ENCODE assay signal across 4 cellular contexts in the genomic region with DNA sequence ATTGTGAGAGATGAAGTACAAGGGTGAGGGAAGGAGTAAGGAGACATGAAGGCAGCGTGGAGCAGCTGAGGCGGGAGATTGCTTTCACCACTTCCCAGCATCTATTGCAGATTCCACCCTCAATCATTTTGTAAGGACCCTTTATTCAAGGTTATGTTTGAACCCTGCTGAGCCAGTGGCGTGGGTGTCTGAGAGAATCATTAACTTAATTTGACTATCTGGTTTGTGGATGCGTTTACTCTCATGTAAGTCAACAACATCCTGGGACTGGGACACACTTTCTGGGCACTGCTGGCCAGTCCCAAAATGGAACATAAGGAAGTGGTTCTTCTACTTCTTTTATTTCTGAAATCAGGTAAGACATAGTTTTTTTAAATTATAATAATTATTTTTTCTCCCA.
DNase-seq lines count a peak whose midpoint lies in the region; ATAC-seq and TF ChIP-seq lines count a peak whose summit lies in the region.
"Not testable (repeated sequence)": the region's sequence is repeated elsewhere in the genome, so short reads cannot be mapped to it uniquely, and the experiment has no call there.

No MANE protein-coding gene starts in this region.

- H3K27ac ChIP-seq in liver (ENCODE audit: low read depth in 1 of 2, low read length in 2 of 2) (peak overlapping the region; percentile 7 to 84), right lobe of liver (peak overlapping the region; percentile 75 to 93 (median 91))

- TF ChIP-seq POLR2A in right lobe of liver (IDR thresholded peaks at IDR 0.05) = peak; percentile 67

- not testable (repeated sequence) for H3K4me1 Mint-ChIP-seq in neural crest cell

- peak overlapping the region in 1 of 2 donors; percentile 74 for H3K9ac ChIP-seq in liver (ENCODE audit: low read depth in 1 of 2, low read length in 2 of 2)

- peak overlapping the region in 1 of 3 donors; percentile 38 for H3K4me3 ChIP-seq in liver (ENCODE audit: low read depth in 1 of 3, low read length in 3 of 3)
- peak overlapping the region; percentile 35 to 78 (median 67) for H3K4me3 ChIP-seq in right lobe of liver

- H3K27me3 Mint-ChIP-seq in neural crest cell (ENCODE audit: low read depth) = not testable (repeated sequence)

- not testable (repeated sequence) for H3K4me3 Mint-ChIP-seq in neural crest cell

- not testable (repeated sequence) for H3K9me3 ChIP-seq in liver (ENCODE audit: control insufficient read depth in 4 of 4, low read length in 3 of 4); right lobe of liver

- peak in 1 of 2 donors; percentile 17 for TF ChIP-seq RAD21 in liver (IDR thresholded peaks at IDR 0.05)

- H3K36me3 Mint-ChIP-seq in neural crest cell (ENCODE audit: low read depth) = not testable (repeated sequence)

- WGBS in liver = 31% methylated on average over 4 of the region's 4 CpGs
- WGBS in right lobe of liver (ENCODE audit: insufficient coverage, low coverage, low lambda C conversion rate, missing lambda C conversion rate) = 15% methylated on average over 3 of the region's 4 CpGs

- H3K9me3 Mint-ChIP-seq in neural crest cell = not testable (repeated sequence)

- peak; percentile 76 for DNase-seq in left lobe of liver (ENCODE audit: low spot score)
- DNase-seq in right lobe of liver = peak in 2 of 3 donors; percentile 39 to 76
- not testable (repeated sequence) for DNase-seq in neural crest cell (ENCODE audit: low read depth, low spot score)

- intact Hi-C loops in right lobe of liver (cut with DNase I) = not testable (repeated sequence)

- H3K27ac Mint-ChIP-seq in neural crest cell (ENCODE audit: unreplicated experiment) = peak overlapping the region; percentile 28

- ATAC-seq in left lobe of liver = peak; percentile 9
- ATAC-seq in right lobe of liver = peak; percentile 30 to 44 (median 32)

- H3K27me3 ChIP-seq in liver (ENCODE audit: control insufficient read depth in 4 of 4, insufficient read depth in 4 of 4, low read length in 3 of 4); right lobe of liver: not testable (repeated sequence)

- H3K4me1 ChIP-seq in liver (ENCODE audit: control insufficient read depth in 4 of 4, insufficient read depth in 4 of 4, low read length in 3 of 4); right lobe of liver: not testable (repeated sequence)

- not testable (repeated sequence) for TF ChIP-seq CTCF in liver (IDR thresholded peaks at IDR 0.05; ENCODE audit: low read depth, low read length, missing input control); right lobe of liver (IDR thresholded peaks at IDR 0.05); neural crest cell (conservative IDR thresholded peaks at IDR 0.05)

- H3K36me3 ChIP-seq in liver (ENCODE audit: control insufficient read depth in 4 of 4, insufficient read depth in 3 of 4, low read depth in 1 of 4, low read length in 3 of 4); right lobe of liver: not testable (repeated sequence)

TF ChIP-seq in liver, 16 proteins besides CTCF, POLR2A, EP300 and RAD21:
- peak; percentile 90 for TF ChIP-seq TAF1 (conservative IDR thresholded peaks at IDR 0.05)
- TF ChIP-seq SP1 (IDR thresholded peaks at IDR 0.05) = peak; percentile 52
- peak; percentile 72 for TF ChIP-seq FOXA2 (IDR thresholded peaks at IDR 0.05)
- TF ChIP-seq RXRA (IDR thresholded peaks at IDR 0.05) = peak; percentile 46 to 71
- peak; percentile 48 to 50 for TF ChIP-seq HNF4A (conservative IDR thresholded peaks at IDR 0.05)
- TF ChIP-seq, protein P1, sequence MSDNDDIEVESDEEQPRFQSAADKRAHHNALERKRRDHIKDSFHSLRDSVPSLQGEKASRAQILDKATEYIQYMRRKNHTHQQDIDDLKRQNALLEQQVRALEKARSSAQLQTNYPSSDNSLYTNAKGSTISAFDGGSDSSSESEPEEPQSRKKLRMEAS (IDR thresholded peaks at IDR 0.05) = peak; percentile 24
- TF ChIP-seq EGR1 (IDR thresholded peaks at IDR 0.05; ENCODE audit: low read depth in 2 of 2) = peak; percentile 88
- peak; percentile 58 for TF ChIP-seq YY1 (IDR thresholded peaks at IDR 0.05)
- TF ChIP-seq FOXA1 (IDR thresholded peaks at IDR 0.05) = peak; percentile 44
- TF ChIP-seq, protein P2, sequence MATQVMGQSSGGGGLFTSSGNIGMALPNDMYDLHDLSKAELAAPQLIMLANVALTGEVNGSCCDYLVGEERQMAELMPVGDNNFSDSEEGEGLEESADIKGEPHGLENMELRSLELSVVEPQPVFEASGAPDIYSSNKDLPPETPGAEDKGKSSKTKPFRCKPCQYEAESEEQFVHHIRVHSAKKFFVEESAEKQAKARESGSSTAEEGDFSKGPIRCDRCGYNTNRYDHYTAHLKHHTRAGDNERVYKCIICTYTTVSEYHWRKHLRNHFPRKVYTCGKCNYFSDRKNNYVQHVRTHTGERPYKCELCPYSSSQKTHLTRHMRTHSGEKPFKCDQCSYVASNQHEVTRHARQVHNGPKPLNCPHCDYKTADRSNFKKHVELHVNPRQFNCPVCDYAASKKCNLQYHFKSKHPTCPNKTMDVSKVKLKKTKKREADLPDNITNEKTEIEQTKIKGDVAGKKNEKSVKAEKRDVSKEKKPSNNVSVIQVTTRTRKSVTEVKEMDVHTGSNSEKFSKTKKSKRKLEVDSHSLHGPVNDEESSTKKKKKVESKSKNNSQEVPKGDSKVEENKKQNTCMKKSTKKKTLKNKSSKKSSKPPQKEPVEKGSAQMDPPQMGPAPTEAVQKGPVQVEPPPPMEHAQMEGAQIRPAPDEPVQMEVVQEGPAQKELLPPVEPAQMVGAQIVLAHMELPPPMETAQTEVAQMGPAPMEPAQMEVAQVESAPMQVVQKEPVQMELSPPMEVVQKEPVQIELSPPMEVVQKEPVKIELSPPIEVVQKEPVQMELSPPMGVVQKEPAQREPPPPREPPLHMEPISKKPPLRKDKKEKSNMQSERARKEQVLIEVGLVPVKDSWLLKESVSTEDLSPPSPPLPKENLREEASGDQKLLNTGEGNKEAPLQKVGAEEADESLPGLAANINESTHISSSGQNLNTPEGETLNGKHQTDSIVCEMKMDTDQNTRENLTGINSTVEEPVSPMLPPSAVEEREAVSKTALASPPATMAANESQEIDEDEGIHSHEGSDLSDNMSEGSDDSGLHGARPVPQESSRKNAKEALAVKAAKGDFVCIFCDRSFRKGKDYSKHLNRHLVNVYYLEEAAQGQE (IDR thresholded peaks at IDR 0.05) = peak; percentile 21
